19 cellular contexts compared by ENCODE assay signal in the genomic region with DNA sequence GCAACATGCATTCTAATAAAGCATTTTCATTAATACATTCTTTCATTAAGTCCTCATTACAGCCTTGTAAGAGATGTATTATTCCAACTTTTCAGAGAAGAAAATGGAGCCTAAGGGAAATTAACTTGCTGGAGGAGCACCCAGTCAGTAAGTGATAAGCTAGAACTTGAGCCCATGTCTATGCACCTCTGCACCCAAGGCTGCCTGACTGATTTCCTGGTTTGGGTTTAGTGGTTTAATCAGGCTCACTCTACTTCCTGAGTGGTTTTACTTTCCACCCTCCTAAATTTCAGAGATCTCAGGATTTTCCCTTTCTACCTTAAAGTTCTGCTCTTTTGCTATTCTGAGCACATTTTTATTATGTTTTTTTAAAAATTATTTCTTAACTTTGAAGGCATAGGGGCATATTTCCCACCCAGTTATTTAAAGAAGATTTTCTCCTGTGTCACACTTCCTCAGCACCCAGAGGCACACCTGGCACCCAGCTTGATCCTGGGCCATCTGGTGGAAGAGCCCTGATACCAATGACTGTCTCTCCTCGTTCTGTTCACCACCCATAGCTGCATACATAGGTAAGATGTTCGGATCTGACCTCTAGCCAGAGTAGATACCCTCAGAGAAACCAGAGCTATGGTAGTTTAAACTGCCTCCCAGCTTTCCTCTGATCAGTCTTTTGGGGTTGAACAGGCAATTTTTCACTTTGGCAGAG.
"Had no signal": no experiment of that assay in that cellular context is flagged by ENCODE, and none has a peak within 500 bp of the region (broad histone marks: within the 10 kb centered on the region; RNA-seq: fewer than 3 reads in every experiment).

No MANE protein-coding gene starts in this region.

- H2AFZ ChIP-seq: hepatocyte had no signal

- H3K36me3 ChIP-seq: esophagus squamous epithelium had no signal

- H3K27me3 ChIP-seq: hepatocyte had no signal

- H3K4me2 ChIP-seq: hepatocyte had no signal

- H3K4me3 Mint-ChIP-seq: activated naive CD4-positive, alpha-beta T cell treated with anti-CD3 and anti-CD28 coated beads, Interleukin-2, amount 50 U/mL, for 24 hours; activated T-cell treated with anti-CD3 and anti-CD28 coated beads, Interleukin-2, amount 50 U/mL, for 72 hours; effector memory CD8-positive, alpha-beta T cell; mesothelial cell of epicardium; nephron had no signal

- ATAC-seq: activated T-cell treated with anti-CD3 and anti-CD28 coated beads, Interleukin-2, amount 50 U/mL, for 72 hours; effector memory CD8-positive, alpha-beta T cell; left colon had no signal

- H3K9me3 Mint-ChIP-seq: activated naive CD4-positive, alpha-beta T cell treated with anti-CD3 and anti-CD28 coated beads, Interleukin-2, amount 50 U/mL, for 24 hours; activated T-cell treated with anti-CD3 and anti-CD28 coated beads, Interleukin-2, amount 50 U/mL, for 72 hours; effector memory CD8-positive, alpha-beta T cell; mesothelial cell of epicardium had no signal

- H3K27ac ChIP-seq: esophagus squamous epithelium, hepatocyte had no signal

- H3K9me3 ChIP-seq: esophagus squamous epithelium had no signal

- H3K4me3 ChIP-seq: esophagus squamous epithelium, hepatocyte, lung had no signal

- H3K36me3 Mint-ChIP-seq: activated naive CD4-positive, alpha-beta T cell treated with anti-CD3 and anti-CD28 coated beads, Interleukin-2, amount 50 U/mL, for 24 hours; mesothelial cell of epicardium had no signal

- H3K27ac Mint-ChIP-seq: activated naive CD4-positive, alpha-beta T cell treated with anti-CD3 and anti-CD28 coated beads, Interleukin-2, amount 50 U/mL, for 24 hours; activated T-cell treated with anti-CD3 and anti-CD28 coated beads, Interleukin-2, amount 50 U/mL, for 72 hours; effector memory CD8-positive, alpha-beta T cell; mesothelial cell of epicardium had no signal

- H3K79me2 ChIP-seq: hepatocyte had no signal

- DNase-seq: activated CD4-positive, alpha-beta T cell treated with anti-CD3 and anti-CD28 coated beads for 48 hours; activated CD4-positive, CD25-positive, alpha-beta regulatory T cell; activated CD8-positive, alpha-beta memory T cell treated with anti-CD3 and anti-CD28 coated beads for 24 hours; activated effector memory CD4-positive, alpha-beta T cell treated with anti-CD3 and anti-CD28 coated beads, Interleukin-2, amount 50 U/mL, for 16 hours; activated T-cell treated with anti-CD3 and anti-CD28 coated beads, Interleukin-2, amount 50 U/mL, for 72 hours; effector memory CD8-positive, alpha-beta T cell; esophagus squamous epithelium; left colon; occipital lobe; posterior cingulate gyrus; retina; stimulated activated CD4-positive, alpha-beta T cell treated with anti-CD3 and anti-CD28 coated beads, Interleukin-12 subunit alpha, Interleukin-12 subunit beta, amount 100 ng/mL, for 4 hours; stimulated activated CD4-positive, alpha-beta T cell treated with anti-CD3 and anti-CD28 coated beads, Interleukin-1b, Interleukin-23, amount 100 ng/mL, for 48 hours; stimulated activated CD8-positive, alpha-beta memory T cell treated with anti-CD3 and anti-CD28 coated beads, Interleukin-4, amount 100 ng/mL, for 48 hours had no signal
